In genomic region chr1:23559985-23560755, GRCh38 we compare ENCODE assay signal across 8 cellular contexts. TPM values are rescaled to one million over a fixed set of nuclear protein-coding genes. Genes with fewer than 3 reads are reported as not detected.
DNase-seq lines count a peak whose midpoint lies in the region; ATAC-seq, FAIRE-seq and TF ChIP-seq lines count a peak whose summit lies in the region.

No MANE protein-coding gene starts in this region.

- peaks cover 67% of the 10 kb centered on the region for H3K4me1 Mint-ChIP-seq in endothelial cell (ENCODE audit: unreplicated experiment)

- BruUV-seq in OCI-LY7 (replicated peaks; lab: Mats Ljungman, UMichigan), result TSS peak; percentile 90

- peaks cover 9% of the 10 kb centered on the region for H3K36me3 Mint-ChIP-seq in endothelial cell (ENCODE audit: low read depth, unreplicated experiment)

- H3K9me3 Mint-ChIP-seq in endothelial cell (ENCODE audit: unreplicated experiment), result no peaks in the 10 kb centered on the region

- peaks cover 18% of the 10 kb centered on the region for H4K20me1 ChIP-seq in OCI-LY7 (ENCODE audit: insufficient read depth, low read length)

- FAIRE-seq in pancreas (lab: Jason Lieb, UNC), result no peak

- H3K4me3 Mint-ChIP-seq in endothelial cell (ENCODE audit: unreplicated experiment), result peak overlapping the region; percentile 94

- H3K27ac ChIP-seq in OCI-LY7 (ENCODE audit: low read depth, low read length, poor library complexity, severe bottlenecking) (peak overlapping the region; percentile 97), pancreas (peak overlapping the region; percentile 74 to 93 (median 90))

- CTCF ChIA-PET in OCI-LY7 (lab: Charles Lee; ENCODE audit: unreplicated experiment), result interaction anchor here (0.8 to 1.4 kb wide), 2 partner anchors 17 to 39 kb away, joined by 3 read pairs; no protein-coding TSS in a partner anchor

- POLR2A ChIA-PET in OCI-LY7 (lab: Charles Lee), result interaction anchor here (0.6 to 12.1 kb wide), 21 partner anchors 9 to 630 kb away, joined by 3 to 259 read pairs (median 6); no protein-coding TSS in a partner anchor

- intact Hi-C loops in OCI-LY7 (cut with micrococcal nuclease; ENCODE audit: unreplicated experiment) (loop anchor here (1.0 kb wide), 3 partner anchors 17 to 53 kb away; no protein-coding TSS in a partner anchor), pancreas (cut with DNase I) (no loop called here)

- H3K4me2 ChIP-seq in OCI-LY7 (ENCODE audit: low read length), result peak overlapping the region; percentile 97

- peak; percentile 27 for DNase-seq in GM03348 (ENCODE audit: low spot score)
- no peak for DNase-seq in OCI-LY7 (ENCODE audit: low spot score)
- DNase-seq in endothelial cell (ENCODE audit: low spot score), result no peak
- no peak for DNase-seq in pancreas
- DNase-seq in iPS-NIHi11 (ENCODE audit: low spot score), result no peak
- no peak for DNase-seq in MV-4-11 (lab: John Stamatoyannopoulos, UW)
- no peak for DNase-seq in GM10266 (ENCODE audit: extremely low spot score)

- H3K4me1 ChIP-seq in OCI-LY7 (ENCODE audit: insufficient read depth, low read length, poor library complexity, severe bottlenecking) (peaks cover 66% of the 10 kb centered on the region), pancreas (peaks cover 20 to 50% (median 22%) of the 10 kb centered on the region in 3 donors)

- no peak overlapping the region for H2AFZ ChIP-seq in OCI-LY7 (ENCODE audit: low read length)

- TF ChIP-seq CTCF in OCI-LY7 (conservative IDR thresholded peaks at IDR 0.05; ENCODE audit: low read length) (peak; percentile 10; the same call in 1 of the 2 replicates), endothelial cell (IDR thresholded peaks at IDR 0.05; ENCODE audit: unreplicated experiment) (no peak), pancreas (IDR thresholded peaks at IDR 0.05) (no peak), GM10266 (IDR thresholded peaks at IDR 0.05; ENCODE audit: control insufficient read depth, insufficient read depth, low read depth, missing control alignments) (no peak)

- no peaks in the 10 kb centered on the region for H3K27me3 ChIP-seq in pancreas

- no peak for ATAC-seq in pancreas
- ATAC-seq in HG02763 (IDR thresholded peaks at IDR 0.05; ENCODE audit: unreplicated experiment), result no peak

- peaks cover 49% of the 10 kb centered on the region for H3K79me2 ChIP-seq in OCI-LY7 (ENCODE audit: insufficient read depth, low read depth, low read length)

- peaks cover 28% of the 10 kb centered on the region for H3K36me3 ChIP-seq in OCI-LY7 (ENCODE audit: insufficient read depth, low read length)
- no peaks in the 10 kb centered on the region for H3K36me3 ChIP-seq in pancreas

- H3K9me3 ChIP-seq in OCI-LY7 (ENCODE audit: low read length) (no peaks in the 10 kb centered on the region), pancreas (no peaks in the 10 kb centered on the region)

- H3K27ac Mint-ChIP-seq in endothelial cell (ENCODE audit: unreplicated experiment), result peak overlapping the region; percentile 97

- no peaks in the 10 kb centered on the region for H3K9me2 ChIP-seq in OCI-LY7 (ENCODE audit: insufficient read depth, low read length)

- peak overlapping the region; percentile 94 for H3K4me3 ChIP-seq in OCI-LY7 (ENCODE audit: low read depth, low read length, poor library complexity, severe bottlenecking)
- peak overlapping the region in 2 of 4 donors; percentile 75 to 76 for H3K4me3 ChIP-seq in pancreas

- 32% methylated on average over 6 of the region's 6 CpGs for WGBS in pancreas, 2 donors

- peaks cover 14% of the 10 kb centered on the region for H3K27me3 Mint-ChIP-seq in endothelial cell (ENCODE audit: unreplicated experiment)

RNA-seq across cellular contexts. Expression of gene ID3, which starts 0.9 kb away (rescaled TPM):
- total RNA-seq in OCI-LY7 (2014; rRNA removed; shearing (Covaris generic)), result 1,286 and 1,658 TPM in 2 replicates
- total RNA-seq in OCI-LY7 (2022) (621 and 629 TPM in 2 replicates), endothelial cell (ENCODE audit: unreplicated experiment) (240 TPM), pancreas (10 to 100 TPM; 16.6 to 54.0 (median 31.2) TPM)
- 10 to 100 TPM; 40.1 to 51.9 TPM for polyA plus RNA-seq in pancreas

RNA-seq across cellular contexts. Expression of gene E2F2, which starts 29.1 kb away (rescaled TPM):
- total RNA-seq in OCI-LY7 (2014; rRNA removed; shearing (Covaris generic)), result 176 and 203 TPM in 2 replicates
- total RNA-seq in OCI-LY7 (2022), result 212 and 224 TPM in 2 replicates
- 0.69 TPM for total RNA-seq in endothelial cell (ENCODE audit: unreplicated experiment)
- under 1 TPM in 4 of 6 donors, not detected in 2; 0.14 to 0.40 (median 0.20) TPM for total RNA-seq in pancreas
- polyA plus RNA-seq in pancreas, result under 1 TPM; 0.04 to 0.05 TPM

Comparison
In these comparisons a context has a peak if more than half of its experiments do, and no peak if none do; other contexts are left out.
1. RNA of gene E2F2, which starts 29.1 kb away (total RNA-seq): 176 to 224 TPM in OCI-LY7; 0.69 TPM in endothelial cell (single experiment) and 0.14 to 0.40 TPM in pancreas; every median in the first group is over 100 times any median in the second.